In genomic region chr1:89041055-89041707, GRCh38 we compare ENCODE assay signal across 1 cellular context.
TF ChIP-seq lines count a peak whose summit lies in the region.

No MANE protein-coding gene starts in this region.

TF ChIP-seq in GM12878, 131 proteins besides CTCF, POLR2A, EP300 and RAD21 (continues in another document):
- TF ChIP-seq MYC (IDR thresholded peaks at IDR 0.05; ENCODE audit: insufficient read depth, insufficient read length, insufficient replicate concordance, low read length, severe bottlenecking) (no peak), GABPA (IDR thresholded peaks at IDR 0.05; ENCODE audit: low read depth) (peak; percentile 74), CREB1 (IDR thresholded peaks at IDR 0.05; ENCODE audit: low read depth) (peak; percentile 49; the same call in 1 of the 2 replicates), E2F4 (IDR thresholded peaks at IDR 0.05; ENCODE audit: low read depth, low read length) (no peak), MLLT1 (IDR thresholded peaks at IDR 0.05) (peak; percentile 40; the same call in 1 of the 2 replicates), TARDBP (IDR thresholded peaks at IDR 0.05; ENCODE audit: borderline replicate concordance) (no peak), PML (IDR thresholded peaks at IDR 0.05; ENCODE audit: low read length) (peak; percentile 88), SREBF1 (IDR thresholded peaks at IDR 0.05; ENCODE audit: low read length) (peak; percentile 66; the same call in 1 of the 2 replicates), BCLAF1 (IDR thresholded peaks at IDR 0.05) (no peak), MEF2B (IDR thresholded peaks at IDR 0.05; ENCODE audit: partially characterized antibody, poor library complexity, severe bottlenecking) (peak; percentile 93), HCFC1 (IDR thresholded peaks at IDR 0.05; ENCODE audit: low read length) (no peak), ZNF24 (IDR thresholded peaks at IDR 0.05) (0 out of 2 replicates have a peak, but pooled peaks have one; percentile 18), FOXM1 (IDR thresholded peaks at IDR 0.05; ENCODE audit: low read depth, low read length) (peak; percentile 98), SIX5 (IDR thresholded peaks at IDR 0.05; ENCODE audit: low read depth, low read length, severe bottlenecking) (no peak), ATF3 (IDR thresholded peaks at IDR 0.05; ENCODE audit: borderline replicate concordance, extremely low read depth, low read depth, low read length) (no peak), CBX3 (IDR thresholded peaks at IDR 0.05; ENCODE audit: borderline replicate concordance, low read depth) (no peak), ATF2 (IDR thresholded peaks at IDR 0.05; ENCODE audit: low read length) (peak; percentile 97), MTA2 (IDR thresholded peaks at IDR 0.05; ENCODE audit: low read depth) (peak; percentile 88), REST (IDR thresholded peaks at IDR 0.05; ENCODE audit: low read depth, low read length) (no peak), TCF7 (IDR thresholded peaks at IDR 0.05; ENCODE audit: borderline replicate concordance) (no peak; the same call in 1 of the 2 replicates), ZBTB4 (CRISPR knock-in tag; IDR thresholded peaks at IDR 0.05) (no peak), JUNB (IDR thresholded peaks at IDR 0.05) (peak; percentile 99), YY1 (IDR thresholded peaks at IDR 0.05; ENCODE audit: low read depth, low read length) (no peak), USF1 (IDR thresholded peaks at IDR 0.05; ENCODE audit: borderline replicate concordance, extremely low read length, insufficient read depth, low read depth, low read length) (no peak), LARP7 (IDR thresholded peaks at IDR 0.05) (no peak), ESRRA (IDR thresholded peaks at IDR 0.05; ENCODE audit: low read length) (no peak), MEF2A (IDR thresholded peaks at IDR 0.05; ENCODE audit: insufficient read depth, low read depth, low read length) (peak; percentile 97), CREM (IDR thresholded peaks at IDR 0.05; ENCODE audit: low read depth) (peak; percentile 84; the same call in 1 of the 2 replicates), ATF7 (IDR thresholded peaks at IDR 0.05; ENCODE audit: low read depth) (peak; percentile 62; the same call in 1 of the 2 replicates), IRF4 (IDR thresholded peaks at IDR 0.05; ENCODE audit: low read depth, low read length) (0 out of 2 replicates have a peak, but pooled peaks have one; percentile 6), IKZF2 (IDR thresholded peaks at IDR 0.05) (peak; percentile 67 to 79; a peak in 3 of 4 replicates), CHD4 (IDR thresholded peaks at IDR 0.05) (no peak), CHD1 (IDR thresholded peaks at IDR 0.05; ENCODE audit: low read depth, low read length) (no peak), SP1 (IDR thresholded peaks at IDR 0.05; ENCODE audit: low read depth, low read length) (no peak), POLR2AphosphoS2 (IDR thresholded peaks at IDR 0.05; ENCODE audit: low read depth, low read length) (no peak), BMI1 (IDR thresholded peaks at IDR 0.05; ENCODE audit: borderline replicate concordance) (peak; percentile 71), BCL3 (IDR thresholded peaks at IDR 0.05; ENCODE audit: borderline replicate concordance, insufficient read depth, low read depth, low read length, poor library complexity, severe bottlenecking) (peak; percentile 66), ZBTB40 (IDR thresholded peaks at IDR 0.05; ENCODE audit: borderline replicate concordance) (no peak), RCOR1 (conservative IDR thresholded peaks at IDR 0.05; ENCODE audit: low read depth, low read length) (no peak), KLF5 (IDR thresholded peaks at IDR 0.05; ENCODE audit: partially characterized antibody) (no peak), NRF1 (conservative IDR thresholded peaks at IDR 0.05; ENCODE audit: low read depth, low read length) (no peak)
